2 cellular contexts compared by ENCODE assay signal in the genomic region with DNA sequence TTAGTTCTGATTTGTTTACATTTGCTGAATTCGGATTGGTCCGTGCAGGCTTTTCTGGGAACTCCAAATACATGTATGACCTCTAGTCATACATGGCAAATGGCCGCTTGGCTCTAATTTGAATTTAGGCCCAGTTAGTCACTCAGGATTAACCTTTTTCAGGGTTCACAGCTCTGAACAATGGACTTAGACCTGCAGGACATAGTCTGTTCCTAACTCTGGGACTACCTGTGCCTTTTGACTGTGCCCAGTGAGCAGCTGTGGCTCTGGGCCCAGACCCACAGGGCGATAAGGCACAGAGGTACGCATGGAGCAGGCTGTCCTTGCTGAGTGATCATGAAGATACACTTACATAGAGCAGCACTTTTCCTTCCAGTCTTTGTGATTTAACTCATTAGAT.
TF ChIP-seq lines count a peak whose summit lies in the region.

No MANE protein-coding gene starts in this region.

TF ChIP-seq in liver, 16 proteins besides CTCF, POLR2A, EP300 and RAD21:
- peak; percentile 100 for TF ChIP-seq HNF4G (IDR thresholded peaks at IDR 0.05)
- TF ChIP-seq GABPA (IDR thresholded peaks at IDR 0.05 in 1 of 2, conservative IDR thresholded peaks at IDR 0.05 in 1 of 2) = peak in 1 of 2 donors; percentile 57
- TF ChIP-seq, protein P1, sequence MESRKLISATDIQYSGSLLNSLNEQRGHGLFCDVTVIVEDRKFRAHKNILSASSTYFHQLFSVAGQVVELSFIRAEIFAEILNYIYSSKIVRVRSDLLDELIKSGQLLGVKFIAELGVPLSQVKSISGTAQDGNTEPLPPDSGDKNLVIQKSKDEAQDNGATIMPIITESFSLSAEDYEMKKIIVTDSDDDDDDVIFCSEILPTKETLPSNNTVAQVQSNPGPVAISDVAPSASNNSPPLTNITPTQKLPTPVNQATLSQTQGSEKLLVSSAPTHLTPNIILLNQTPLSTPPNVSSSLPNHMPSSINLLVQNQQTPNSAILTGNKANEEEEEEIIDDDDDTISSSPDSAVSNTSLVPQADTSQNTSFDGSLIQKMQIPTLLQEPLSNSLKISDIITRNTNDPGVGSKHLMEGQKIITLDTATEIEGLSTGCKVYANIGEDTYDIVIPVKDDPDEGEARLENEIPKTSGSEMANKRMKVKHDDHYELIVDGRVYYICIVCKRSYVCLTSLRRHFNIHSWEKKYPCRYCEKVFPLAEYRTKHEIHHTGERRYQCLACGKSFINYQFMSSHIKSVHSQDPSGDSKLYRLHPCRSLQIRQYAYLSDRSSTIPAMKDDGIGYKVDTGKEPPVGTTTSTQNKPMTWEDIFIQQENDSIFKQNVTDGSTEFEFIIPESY (IDR thresholded peaks at IDR 0.05) = peak; percentile 92
- peak; percentile 94 for TF ChIP-seq YY1 (IDR thresholded peaks at IDR 0.05)
- TF ChIP-seq EGR1 (IDR thresholded peaks at IDR 0.05; ENCODE audit: low read depth in 2 of 2) = peak in 1 of 2 donors; percentile 65
- peak; percentile 100 for TF ChIP-seq SP1 (IDR thresholded peaks at IDR 0.05)
- peak; percentile 84 for TF ChIP-seq FOXA1 (IDR thresholded peaks at IDR 0.05)
- peak; percentile 90 to 96 for TF ChIP-seq JUND (IDR thresholded peaks at IDR 0.05)
- TF ChIP-seq NR2F2 (IDR thresholded peaks at IDR 0.05) = peak; percentile 87
- TF ChIP-seq RXRA (IDR thresholded peaks at IDR 0.05) = peak; percentile 100
- peak; percentile 100 for TF ChIP-seq HNF4A (conservative IDR thresholded peaks at IDR 0.05)
- peak; percentile 76 for TF ChIP-seq TAF1 (conservative IDR thresholded peaks at IDR 0.05)
- TF ChIP-seq, protein P2, sequence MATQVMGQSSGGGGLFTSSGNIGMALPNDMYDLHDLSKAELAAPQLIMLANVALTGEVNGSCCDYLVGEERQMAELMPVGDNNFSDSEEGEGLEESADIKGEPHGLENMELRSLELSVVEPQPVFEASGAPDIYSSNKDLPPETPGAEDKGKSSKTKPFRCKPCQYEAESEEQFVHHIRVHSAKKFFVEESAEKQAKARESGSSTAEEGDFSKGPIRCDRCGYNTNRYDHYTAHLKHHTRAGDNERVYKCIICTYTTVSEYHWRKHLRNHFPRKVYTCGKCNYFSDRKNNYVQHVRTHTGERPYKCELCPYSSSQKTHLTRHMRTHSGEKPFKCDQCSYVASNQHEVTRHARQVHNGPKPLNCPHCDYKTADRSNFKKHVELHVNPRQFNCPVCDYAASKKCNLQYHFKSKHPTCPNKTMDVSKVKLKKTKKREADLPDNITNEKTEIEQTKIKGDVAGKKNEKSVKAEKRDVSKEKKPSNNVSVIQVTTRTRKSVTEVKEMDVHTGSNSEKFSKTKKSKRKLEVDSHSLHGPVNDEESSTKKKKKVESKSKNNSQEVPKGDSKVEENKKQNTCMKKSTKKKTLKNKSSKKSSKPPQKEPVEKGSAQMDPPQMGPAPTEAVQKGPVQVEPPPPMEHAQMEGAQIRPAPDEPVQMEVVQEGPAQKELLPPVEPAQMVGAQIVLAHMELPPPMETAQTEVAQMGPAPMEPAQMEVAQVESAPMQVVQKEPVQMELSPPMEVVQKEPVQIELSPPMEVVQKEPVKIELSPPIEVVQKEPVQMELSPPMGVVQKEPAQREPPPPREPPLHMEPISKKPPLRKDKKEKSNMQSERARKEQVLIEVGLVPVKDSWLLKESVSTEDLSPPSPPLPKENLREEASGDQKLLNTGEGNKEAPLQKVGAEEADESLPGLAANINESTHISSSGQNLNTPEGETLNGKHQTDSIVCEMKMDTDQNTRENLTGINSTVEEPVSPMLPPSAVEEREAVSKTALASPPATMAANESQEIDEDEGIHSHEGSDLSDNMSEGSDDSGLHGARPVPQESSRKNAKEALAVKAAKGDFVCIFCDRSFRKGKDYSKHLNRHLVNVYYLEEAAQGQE (IDR thresholded peaks at IDR 0.05) = peak; percentile 89
- TF ChIP-seq, protein P3, sequence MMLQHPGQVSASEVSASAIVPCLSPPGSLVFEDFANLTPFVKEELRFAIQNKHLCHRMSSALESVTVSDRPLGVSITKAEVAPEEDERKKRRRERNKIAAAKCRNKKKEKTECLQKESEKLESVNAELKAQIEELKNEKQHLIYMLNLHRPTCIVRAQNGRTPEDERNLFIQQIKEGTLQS (IDR thresholded peaks at IDR 0.05) = peak; percentile 68
- peak; percentile 80 for TF ChIP-seq FOXA2 (IDR thresholded peaks at IDR 0.05)
- TF ChIP-seq, protein P4, sequence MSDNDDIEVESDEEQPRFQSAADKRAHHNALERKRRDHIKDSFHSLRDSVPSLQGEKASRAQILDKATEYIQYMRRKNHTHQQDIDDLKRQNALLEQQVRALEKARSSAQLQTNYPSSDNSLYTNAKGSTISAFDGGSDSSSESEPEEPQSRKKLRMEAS (IDR thresholded peaks at IDR 0.05) = peak; percentile 98

TF ChIP-seq in HepG2, 621 proteins besides CTCF, POLR2A, EP300 and RAD21:
- TF ChIP-seq, protein P5, sequence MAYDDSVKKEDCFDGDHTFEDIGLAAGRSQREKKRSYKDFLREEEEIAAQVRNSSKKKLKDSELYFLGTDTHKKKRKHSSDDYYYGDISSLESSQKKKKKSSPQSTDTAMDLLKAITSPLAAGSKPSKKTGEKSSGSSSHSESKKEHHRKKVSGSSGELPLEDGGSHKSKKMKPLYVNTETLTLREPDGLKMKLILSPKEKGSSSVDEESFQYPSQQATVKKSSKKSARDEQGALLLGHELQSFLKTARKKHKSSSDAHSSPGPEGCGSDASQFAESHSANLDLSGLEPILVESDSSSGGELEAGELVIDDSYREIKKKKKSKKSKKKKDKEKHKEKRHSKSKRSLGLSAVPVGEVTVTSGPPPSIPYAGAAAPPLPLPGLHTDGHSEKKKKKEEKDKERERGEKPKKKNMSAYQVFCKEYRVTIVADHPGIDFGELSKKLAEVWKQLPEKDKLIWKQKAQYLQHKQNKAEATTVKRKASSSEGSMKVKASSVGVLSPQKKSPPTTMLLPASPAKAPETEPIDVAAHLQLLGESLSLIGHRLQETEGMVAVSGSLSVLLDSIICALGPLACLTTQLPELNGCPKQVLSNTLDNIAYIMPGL (CRISPR knock-in tag; IDR thresholded peaks at IDR 0.05; ENCODE audit: borderline replicate concordance in 1 of 2, low read depth in 1 of 2) = no peak
- no peak for TF ChIP-seq ZNF331 (CRISPR knock-in tag; IDR thresholded peaks at IDR 0.05)
- TF ChIP-seq MTA3 (CRISPR knock-in tag; IDR thresholded peaks at IDR 0.05) = no peak
- no peak for TF ChIP-seq CREB1 (IDR thresholded peaks at IDR 0.05)
- TF ChIP-seq CREB1 (CRISPR knock-in tag; IDR thresholded peaks at IDR 0.05) = no peak
